Comparison of ENCODE assay signal across 17 cellular contexts in genomic region chr1:12346483-12347155, GRCh38.
DNase-seq lines count a peak whose midpoint lies in the region; ATAC-seq lines count a peak whose summit lies in the region.
"Had no signal": no experiment of that assay in that cellular context is flagged by ENCODE, and none has a peak within 500 bp of the region (broad histone marks: within the 10 kb centered on the region; RNA-seq: fewer than 3 reads in every experiment).

No MANE protein-coding gene starts in this region.

- H3K36me3 Mint-ChIP-seq in naive thymus-derived CD8-positive, alpha-beta T cell = peaks cover 21 to 68% (median 42%) of the 10 kb centered on the region in 3 donors

- peaks cover 23 to 44% (median 42%) of the 10 kb centered on the region in 4 donors for H3K4me1 Mint-ChIP-seq in naive thymus-derived CD8-positive, alpha-beta T cell

- POLR2A ChIA-PET in naive thymus-derived CD8-positive, alpha-beta T cell (lab: Charles Lee) = interaction anchor here (1.1 to 1.2 kb wide), 2 partner anchors 10 to 292 kb away, joined by 3 to 4 read pairs; no protein-coding TSS in a partner anchor

- H3K27ac Mint-ChIP-seq in naive thymus-derived CD8-positive, alpha-beta T cell = peak overlapping the region in 6 of 10 donors; percentile 89 to 97 (median 96)

- DNase-seq in DMS53 (lab: John Stamatoyannopoulos, UW) (peak; percentile 22), DMS53 treated with DMSO at 0.1 percent for 48 hours (lab: John Stamatoyannopoulos, UW; ENCODE audit: unreplicated experiment) (no peak), HT-29 (ENCODE audit: low spot score) (peak; percentile 48), caudate nucleus (lab: John Stamatoyannopoulos, UW) (no peak), Kasumi-1 (lab: John Stamatoyannopoulos, UW) (no peak), NCI-H524 treated with DMSO at 0.1 percent for 48 hours (lab: John Stamatoyannopoulos, UW) (no peak), NCI-H146 (lab: John Stamatoyannopoulos, UW) (no peak)
- no peak for DNase-seq in naive thymus-derived CD8-positive, alpha-beta T cell
- DNase-seq: 8988T; activated CD4-positive, alpha-beta T cell treated with anti-CD3 and anti-CD28 coated beads for 1 hour; heart left ventricle; KBM-7; NCI-H2081; SK-N-SH; stimulated activated CD4-positive, alpha-beta T cell treated with anti-CD3 and anti-CD28 coated beads, Interleukin-4, amount 100 ng/mL, for 24 hours had no signal

- peaks cover 0 to 9% (median 3%) of the 10 kb centered on the region in 9 donors for H3K9me3 Mint-ChIP-seq in naive thymus-derived CD8-positive, alpha-beta T cell

- no peak for ATAC-seq in naive thymus-derived CD8-positive, alpha-beta T cell
- ATAC-seq: heart left ventricle had no signal

- peak overlapping the region in 1 of 10 donors; percentile 87 for H3K4me3 Mint-ChIP-seq in naive thymus-derived CD8-positive, alpha-beta T cell

- H3K27me3 Mint-ChIP-seq in naive thymus-derived CD8-positive, alpha-beta T cell = no peaks in the 10 kb centered on the region
- H3K27me3 Mint-ChIP-seq: activated CD8-positive, alpha-beta memory T cell treated with anti-CD3 and anti-CD28 coated beads, Interleukin-2, amount 10 ng/mL, durations not matched to agents 7 days and 5 days had no signal

- peak overlapping the region; percentile 77 for H3K27ac ChIP-seq in caudate nucleus (ENCODE audit: low read depth, low read length)
- H3K27ac ChIP-seq: C4-2B had no signal

Comparison
In these comparisons a context has a peak if more than half of its experiments do, and no peak if none do; other contexts are left out.
1. DNase-seq: peak in DMS53 (single experiment) and HT-29 (single experiment); none in DMS53 treated with DMSO at 0.1 percent for 48 hours (single experiment), caudate nucleus (0 of 61), naive thymus-derived CD8-positive, alpha-beta T cell (0 of 10), Kasumi-1 (0 of 2), NCI-H524 treated with DMSO at 0.1 percent for 48 hours (single experiment) and NCI-H146 (single experiment).